Comparison of ENCODE assay signal across 8 cellular contexts in the genomic region with DNA sequence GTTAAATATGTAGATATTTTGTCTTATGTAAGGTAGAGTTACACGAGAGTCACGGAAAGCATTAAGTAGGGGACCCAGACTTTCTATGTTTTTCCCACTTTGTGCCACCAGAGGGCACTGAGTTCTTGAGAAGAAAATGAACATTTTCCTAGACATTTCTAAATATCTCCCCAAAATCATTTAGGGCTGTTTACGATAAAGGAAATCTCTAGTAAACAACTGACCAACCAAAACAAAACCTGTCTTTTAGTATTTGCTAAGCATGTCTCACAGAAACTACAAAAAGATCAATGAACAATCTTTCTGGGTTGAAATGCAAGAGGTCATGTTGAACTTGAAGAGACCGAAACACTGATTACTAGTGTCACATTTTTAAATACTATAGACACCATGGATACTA. TPM values are rescaled to one million over a fixed set of nuclear protein-coding genes. Genes with fewer than 3 reads are reported as not detected.
DNase-seq lines count a peak whose midpoint lies in the region; TF ChIP-seq lines count a peak whose summit lies in the region.

No MANE protein-coding gene starts in this region.

- no peaks in the 10 kb centered on the region for H3K36me3 Mint-ChIP-seq in HFFc6 (ENCODE audit: low read depth)
- no peaks in the 10 kb centered on the region for H3K36me3 Mint-ChIP-seq in activated T-helper 2 cell treated with anti-CD3 and anti-CD28 coated beads, Interferon-gamma antibody, Interleukin-2, Interleukin-4, amounts not matched to agents 10 μg/mL and 5 μg/mL and 100 μg/mL, durations not matched to agents 14 hours and 24 hours and 36 hours (ENCODE audit: low read depth)

- H3K27me3 Mint-ChIP-seq in HFFc6 (ENCODE audit: insufficient read depth), result no peaks in the 10 kb centered on the region; the same call in 1 of the 2 replicates
- H3K27me3 Mint-ChIP-seq in activated T-helper 2 cell treated with anti-CD3 and anti-CD28 coated beads, Interferon-gamma antibody, Interleukin-2, Interleukin-4, amounts not matched to agents 10 μg/mL and 5 μg/mL and 100 μg/mL, durations not matched to agents 14 hours and 24 hours and 36 hours (ENCODE audit: low read depth), result peaks cover 11% of the 10 kb centered on the region

- H3K4me3 Mint-ChIP-seq in HFFc6, result peak overlapping the region; percentile 74
- H3K4me3 Mint-ChIP-seq in activated T-helper 2 cell treated with anti-CD3 and anti-CD28 coated beads, Interferon-gamma antibody, Interleukin-2, Interleukin-4, amounts not matched to agents 10 μg/mL and 5 μg/mL and 100 μg/mL, durations not matched to agents 14 hours and 24 hours and 36 hours (ENCODE audit: low read depth), result no peak overlapping the region

- H3K4me1 ChIP-seq in effector memory CD4-positive, alpha-beta T cell (ENCODE audit: control insufficient read depth, insufficient read depth, low read length, poor library complexity, severe bottlenecking), result no peaks in the 10 kb centered on the region

- no peak overlapping the region for H3K27ac Mint-ChIP-seq in HFFc6
- H3K27ac Mint-ChIP-seq in activated T-helper 2 cell treated with anti-CD3 and anti-CD28 coated beads, Interferon-gamma antibody, Interleukin-2, Interleukin-4, amounts not matched to agents 10 μg/mL and 5 μg/mL and 100 μg/mL, durations not matched to agents 14 hours and 24 hours and 36 hours, result no peak overlapping the region

- DNase-seq in AG08396 (ENCODE audit: low spot score), result peak; percentile 23
- peak; percentile 50 for DNase-seq in G401 (ENCODE audit: low spot score)
- peak; percentile 48 for DNase-seq in HFFc6
- peak; percentile 32 for DNase-seq in NCI-H345 treated with DMSO at 0.1 percent for 48 hours (lab: John Stamatoyannopoulos, UW; ENCODE audit: unreplicated experiment)
- peak; percentile 14 for DNase-seq in activated T-helper 2 cell treated with anti-CD3 and anti-CD28 coated beads, Interferon-gamma antibody, Interleukin-2, Interleukin-4, amounts not matched to agents 10 μg/mL and 5 μg/mL and 100 μg/mL, durations not matched to agents 14 hours and 24 hours and 36 hours (ENCODE audit: low spot score)
- peak in 31 of 42 donors; percentile 15 to 82 (median 55) for DNase-seq in head of caudate nucleus
- DNase-seq in stimulated activated CD4-positive, alpha-beta T cell treated with anti-CD3 and anti-CD28 coated beads, Interleukin-15, amount 100 ng/mL, for 24 hours, result peak; percentile 61
- DNase-seq in effector memory CD4-positive, alpha-beta T cell, result no peak

- peak; percentile 87 for TF ChIP-seq CTCF in HFFc6 (IDR thresholded peaks at IDR 0.05)

- no peaks in the 10 kb centered on the region for H3K27me3 ChIP-seq in effector memory CD4-positive, alpha-beta T cell (replicated peaks; ENCODE audit: control insufficient read depth, insufficient read depth, low read length, poor library complexity, severe bottlenecking)

- no peak overlapping the region for H3K4me3 ChIP-seq in effector memory CD4-positive, alpha-beta T cell (ENCODE audit: insufficient read depth, low read depth, low read length, poor library complexity, severe bottlenecking)

- H3K9me3 ChIP-seq in effector memory CD4-positive, alpha-beta T cell (ENCODE audit: control insufficient read depth, low read length), result no peaks in the 10 kb centered on the region

- in situ Hi-C loops in G401 (cut with HindIII; ENCODE audit: low sequenced_read_pairs), result no loop called here

- H3K9me3 Mint-ChIP-seq in HFFc6, result no peaks in the 10 kb centered on the region
- no peaks in the 10 kb centered on the region for H3K9me3 Mint-ChIP-seq in activated T-helper 2 cell treated with anti-CD3 and anti-CD28 coated beads, Interferon-gamma antibody, Interleukin-2, Interleukin-4, amounts not matched to agents 10 μg/mL and 5 μg/mL and 100 μg/mL, durations not matched to agents 14 hours and 24 hours and 36 hours

- intact Hi-C loops in activated T-helper 2 cell treated with anti-CD3 and anti-CD28 coated beads, Interferon-gamma antibody, Interleukin-2, Interleukin-4, amounts not matched to agents 10 μg/mL and 5 μg/mL and 100 μg/mL, durations not matched to agents 14 hours and 24 hours and 36 hours (cut with micrococcal nuclease), result loop anchor here (1.0 kb wide), 1 partner anchor 244 kb away; no protein-coding TSS in a partner anchor
- intact Hi-C loops in head of caudate nucleus (cut with DNase I), result no loop called here

- H3K4me1 Mint-ChIP-seq in HFFc6 (ENCODE audit: low read depth), result peaks cover 15% of the 10 kb centered on the region
- H3K4me1 Mint-ChIP-seq in activated T-helper 2 cell treated with anti-CD3 and anti-CD28 coated beads, Interferon-gamma antibody, Interleukin-2, Interleukin-4, amounts not matched to agents 10 μg/mL and 5 μg/mL and 100 μg/mL, durations not matched to agents 14 hours and 24 hours and 36 hours (ENCODE audit: low read depth), result peaks cover 9% of the 10 kb centered on the region

- no peak overlapping the region for H3K27ac ChIP-seq in effector memory CD4-positive, alpha-beta T cell (ENCODE audit: insufficient read depth, low read length, poor library complexity, severe bottlenecking)

- no peaks in the 10 kb centered on the region for H3K36me3 ChIP-seq in effector memory CD4-positive, alpha-beta T cell (ENCODE audit: control insufficient read depth, insufficient read depth, low read length)

RNA-seq across cellular contexts. Expression of gene POU1F1, which starts 16.1 kb away (rescaled TPM):
- total RNA-seq in G401 (2014; rRNA removed; shearing (Covaris generic)), result not detected in 2 replicates
- not detected for total RNA-seq in HFFc6 (2021; fragmentation: NEBNext Ultra II Directional; extraction: Animal tissue kit (Norgen Biotek cat#: 25700))
- total RNA-seq in activated T-helper 2 cell treated with anti-CD3 and anti-CD28 coated beads, Interferon-gamma antibody, Interleukin-2, Interleukin-4, amounts not matched to agents 10 μg/mL and 5 μg/mL and 100 μg/mL, durations not matched to agents 14 hours and 24 hours and 36 hours, result not detected in 2 replicates

RNA-seq across cellular contexts. Expression of gene CHMP2B, which starts 33.2 kb away (rescaled TPM):
- total RNA-seq in G401 (2014; rRNA removed; shearing (Covaris generic)), result 37.3 and 51.5 TPM in 2 replicates
- 10 to 100 TPM; 34.9 to 46.4 (median 38.4) TPM for total RNA-seq in HFFc6 (2021; fragmentation: NEBNext Ultra II Directional; extraction: Animal tissue kit (Norgen Biotek cat#: 25700))
- total RNA-seq in activated T-helper 2 cell treated with anti-CD3 and anti-CD28 coated beads, Interferon-gamma antibody, Interleukin-2, Interleukin-4, amounts not matched to agents 10 μg/mL and 5 μg/mL and 100 μg/mL, durations not matched to agents 14 hours and 24 hours and 36 hours, result 25.0 and 25.2 TPM in 2 replicates

Comparison
In these comparisons a context has a peak if more than half of its experiments do, and no peak if none do; other contexts are left out.
1. DNase-seq: peak in AG08396 (single experiment), G401 (single experiment), HFFc6 (single experiment), NCI-H345 treated with DMSO at 0.1 percent for 48 hours (single experiment), activated T-helper 2 cell treated with anti-CD3 and anti-CD28 coated beads, Interferon-gamma antibody, Interleukin-2, Interleukin-4, amounts not matched to agents 10 μg/mL and 5 μg/mL and 100 μg/mL, durations not matched to agents 14 hours and 24 hours and 36 hours (single experiment), head of caudate nucleus (31 of 42) and stimulated activated CD4-positive, alpha-beta T cell treated with anti-CD3 and anti-CD28 coated beads, Interleukin-15, amount 100 ng/mL, for 24 hours (single experiment); none in effector memory CD4-positive, alpha-beta T cell (0 of 3).